Comparison of ENCODE assay signal across 13 cellular contexts in the genomic region with DNA sequence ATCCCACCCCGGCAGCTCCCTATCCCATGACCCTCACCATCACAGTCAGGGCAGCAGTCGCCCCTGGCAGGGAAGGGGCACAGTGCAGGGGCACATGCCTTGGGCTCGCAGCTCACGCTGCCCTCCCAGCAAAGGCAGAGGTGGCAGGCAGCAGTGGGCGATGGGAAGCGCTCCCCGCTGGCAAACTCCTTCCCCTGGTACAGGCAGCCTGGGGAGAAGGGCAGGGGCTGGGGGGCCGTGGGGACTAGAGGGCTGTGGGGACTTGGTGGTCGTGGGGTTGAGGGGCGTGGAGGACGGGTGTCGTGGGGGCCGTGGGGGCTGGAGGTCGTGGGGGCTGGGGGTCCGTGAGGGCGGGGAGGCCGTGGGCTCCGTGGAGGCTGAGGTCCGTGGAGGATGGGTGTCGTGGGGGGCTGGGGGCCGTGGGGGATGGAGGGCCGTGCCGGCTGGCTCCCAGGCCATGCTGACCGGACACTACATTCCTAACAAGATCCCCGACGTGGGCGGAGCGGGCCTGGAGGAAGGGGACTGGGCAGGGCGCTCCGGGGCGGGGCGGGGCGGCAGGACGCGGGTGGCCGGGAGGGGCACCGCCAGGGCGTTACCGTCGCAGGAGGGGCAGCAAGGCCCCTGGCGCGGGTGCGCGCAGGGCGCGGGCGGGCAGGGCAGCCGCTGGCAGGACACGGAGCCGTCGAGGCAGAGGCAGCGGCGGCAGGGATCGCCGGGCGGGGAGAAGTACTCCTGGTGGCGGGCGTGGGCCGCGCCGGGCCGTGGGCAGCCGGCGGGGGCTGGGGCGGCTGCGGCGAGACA. TPM values are rescaled to one million over a fixed set of nuclear protein-coding genes. Genes with fewer than 3 reads are reported as not detected.
DNase-seq lines count a peak whose midpoint lies in the region; ATAC-seq and TF ChIP-seq lines count a peak whose summit lies in the region.
"Had no signal": no experiment of that assay in that cellular context is flagged by ENCODE, and none has a peak within 500 bp of the region (broad histone marks: within the 10 kb centered on the region; RNA-seq: fewer than 3 reads in every experiment).

No MANE protein-coding gene starts in this region.

- intact Hi-C loops in Calu3 (cut with micrococcal nuclease; ENCODE audit: unreplicated experiment) = no loop called here

- peaks cover 51% of the 10 kb centered on the region for H3K36me3 Mint-ChIP-seq in Calu3 (ENCODE audit: insufficient read depth, unreplicated experiment)

- peaks cover 0 to 13% of the 10 kb centered on the region in 2 donors for H3K27me3 ChIP-seq in Peyer's patch
- H3K27me3 ChIP-seq: SJSA1 had no signal

- peak; percentile 12 for TF ChIP-seq CTCF in Calu3 (IDR thresholded peaks at IDR 0.05; ENCODE audit: unreplicated experiment)
- TF ChIP-seq CTCF in Peyer's patch (IDR thresholded peaks at IDR 0.05) = no peak
- no peak for TF ChIP-seq CTCF in epithelial cell of esophagus (IDR thresholded peaks at IDR 0.05; ENCODE audit: insufficient read depth, low read depth, low read length, missing control alignments)
- no peak for TF ChIP-seq CTCF in omental fat pad (IDR thresholded peaks at IDR 0.05)

- ATAC-seq in omental fat pad (ENCODE audit: low FRiP score) = peak; percentile 3

- peak overlapping the region; percentile 25 to 60 (median 44) for H3K4me3 ChIP-seq in Peyer's patch
- peak overlapping the region; percentile 27 for H3K4me3 ChIP-seq in epithelial cell of esophagus (ENCODE audit: low read length)
- H3K4me3 ChIP-seq: SJSA1 had no signal

- no peaks in the 10 kb centered on the region for H3K27me3 Mint-ChIP-seq in Calu3 (ENCODE audit: unreplicated experiment)

- H3K27ac Mint-ChIP-seq in Calu3 (ENCODE audit: unreplicated experiment) = no peak overlapping the region

- no peaks in the 10 kb centered on the region for H3K9me3 Mint-ChIP-seq in Calu3 (ENCODE audit: low read depth, unreplicated experiment)

- CTCF ChIA-PET in Calu3 (lab: Charles Lee) = interaction anchor here (0.6 to 0.8 kb wide), 5 partner anchors 150 to 546 kb away, joined by 4 to 6 read pairs (median 6); no protein-coding TSS in a partner anchor

- TF ChIP-seq POLR2A in Peyer's patch (IDR thresholded peaks at IDR 0.05) = peak; percentile 35 to 66

- H3K4me1 Mint-ChIP-seq in Calu3 (ENCODE audit: low read depth, unreplicated experiment) = peaks cover 15% of the 10 kb centered on the region

- BruUV-seq in Calu3 (replicated peaks; lab: Mats Ljungman, UMichigan) = no TSS peak

- H3K4me1 ChIP-seq in Peyer's patch = peaks cover 3 to 9% (median 5%) of the 10 kb centered on the region in 4 donors
- H3K4me1 ChIP-seq: SJSA1 had no signal

- peak overlapping the region in 1 of 4 donors; percentile 81 for H3K27ac ChIP-seq in Peyer's patch
- H3K27ac ChIP-seq: SJSA1 had no signal

- peak overlapping the region; percentile 57 for H3K4me3 Mint-ChIP-seq in Calu3 (ENCODE audit: low read depth, unreplicated experiment)

- no peaks in the 10 kb centered on the region for H3K9me3 ChIP-seq in Peyer's patch
- H3K9me3 ChIP-seq: SJSA1 had no signal

- DNase-seq in Calu3 (peak; percentile 79), Peyer's patch (peak in 2 of 3 donors; percentile 78 to 80), epithelial cell of esophagus (ENCODE audit: low read depth) (no peak), omental fat pad (ENCODE audit: low spot score) (no peak), NCI-H1436 treated with DMSO at 0.1 percent for 48 hours (lab: John Stamatoyannopoulos, UW) (no peak), NCI-H1105 (lab: John Stamatoyannopoulos, UW) (no peak), DMS153 (lab: John Stamatoyannopoulos, UW) (no peak)
- DNase-seq in stimulated activated CD4-positive, alpha-beta T cell treated with anti-CD3 and anti-CD28 coated beads, Interleukin-4, amount 100 ng/mL, for 24 hours = no peak
- DNase-seq: activated effector memory CD4-positive, alpha-beta T cell treated with anti-CD3 and anti-CD28 coated beads, Interleukin-2, amount 50 U/mL, for 16 hours; EL; stimulated activated CD4-positive, alpha-beta T cell treated with anti-CD3 and anti-CD28 coated beads, Interleukin-12 subunit alpha, Interleukin-12 subunit beta, amount 100 ng/mL, for 4 hours had no signal

- no peaks in the 10 kb centered on the region for H3K36me3 ChIP-seq in Peyer's patch
- H3K36me3 ChIP-seq: SJSA1 had no signal

RNA-seq across cellular contexts. Expression of gene KCP, which starts 20.0 kb away (rescaled TPM):
- 6.8 and 10.6 TPM in 2 replicates for total RNA-seq in Calu3 (2022)
- 10 to 100 TPM in 1 of 4 donors, 1 to 10 TPM in 3; 3.3 to 14.1 (median 6.7) TPM for total RNA-seq in Peyer's patch
- 1 to 10 TPM in 2 of 4 donors, under 1 TPM in 2; 0.46 to 3.3 (median 1.2) TPM for total RNA-seq in omental fat pad
- total RNA-seq: fibroblast of villous mesenchyme, SJSA1 had no signal

RNA-seq across cellular contexts. Expression of gene ATP6V1F, which starts 27.9 kb away (rescaled TPM):
- total RNA-seq in Calu3 (2022) (104 and 123 TPM in 2 replicates), Peyer's patch (10 to 100 TPM; 71.3 to 88.3 (median 84.6) TPM), omental fat pad (100 to 1,000 TPM in 3 of 4 donors, 10 to 100 TPM in 1; 86.7 to 186 (median 133) TPM)

RNA-seq across cellular contexts. Expression of gene IRF5, which starts 47.2 kb away (rescaled TPM):
- total RNA-seq in Calu3 (2022) (11.4 and 13.4 TPM in 2 replicates), Peyer's patch (10 to 100 TPM; 16.9 to 27.1 (median 21.7) TPM), omental fat pad (10 to 100 TPM in 3 of 4 donors, 1 to 10 TPM in 1; 5.3 to 23.9 (median 18.8) TPM)

Comparison
In these comparisons a context has a peak if more than half of its experiments do, and no peak if none do; other contexts are left out.
1. DNase-seq: peak in Calu3 (single experiment) and Peyer's patch (2 of 3); none in epithelial cell of esophagus (single experiment), omental fat pad (single experiment), NCI-H1436 treated with DMSO at 0.1 percent for 48 hours (single experiment), stimulated activated CD4-positive, alpha-beta T cell treated with anti-CD3 and anti-CD28 coated beads, Interleukin-4, amount 100 ng/mL, for 24 hours (single experiment), NCI-H1105 (single experiment) and DMS153 (single experiment).